In genomic region chr6:3346476-3346875, GRCh38 we compare ENCODE assay signal across 20 cellular contexts.
A peak's percentile ranks its signal among the peaks of the same experiment; 100 is the strongest.
DNase-seq lines count a peak whose midpoint lies in the region; ATAC-seq and TF ChIP-seq lines count a peak whose summit lies in the region.
"Had no signal": no experiment of that assay in that cellular context is flagged by ENCODE, and none has a peak within 500 bp of the region (broad histone marks: within the 10 kb centered on the region; RNA-seq: fewer than 3 reads in every experiment).

No MANE protein-coding gene starts in this region.

- no peak overlapping the region for H4K91ac ChIP-seq in trophoblast cell (ENCODE audit: low read depth, low read length)

- DNase-seq in left ventricle myocardium superior, result no peak
- DNase-seq in cardiac septum (ENCODE audit: low spot score), result no peak
- DNase-seq in left lung, result no peak
- DNase-seq in trophoblast cell, result no peak
- no peak for DNase-seq in HT-29 (ENCODE audit: low spot score)
- DNase-seq in retina, result no peak
- no peak for DNase-seq in NCI-H345 (lab: John Stamatoyannopoulos, UW)
- DNase-seq: CD4-positive, CD25-positive, alpha-beta regulatory T cell; COR-L47; DMS79; GOT3; HCEC 1CT; Kasumi-1; NCI-H1694 treated with DMSO at 0.1 percent for 48 hours; NCI-H2081 treated with DMSO at 0.1 percent for 48 hours; NCI-H2171 treated with DMSO at 0.1 percent for 48 hours; NCI-H446 treated with DMSO at 0.1 percent for 48 hours; NCI-H526 treated with DMSO at 0.1 percent for 48 hours; OCI-M1 had no signal

- H3K36me3 ChIP-seq in left lung, result no peaks in the 10 kb centered on the region
- H3K36me3 ChIP-seq in trophoblast cell (ENCODE audit: control insufficient read depth in 1 of 2, insufficient read depth in 2 of 2, low read length in 2 of 2), result peaks cover 0 to 4% of the 10 kb centered on the region in 2 experiments

- WGBS in trophoblast cell (ENCODE audit: extremely low coverage, insufficient coverage, insufficient read length), result no CpG with 5 or more reads among the region's 2 CpGs

- intact Hi-C loops in left ventricle myocardium superior (cut with micrococcal nuclease), result no loop called here
- intact Hi-C loops in cardiac septum (cut with DNase I), result no loop called here
- intact Hi-C loops in left lung (cut with DNase I), result no loop called here

- peak; percentile 27 for ATAC-seq in left ventricle myocardium superior
- ATAC-seq in left lung, result peak; percentile 14
- ATAC-seq: A549 had no signal

- H3K4me2 ChIP-seq in trophoblast cell (ENCODE audit: low read length), result no peak overlapping the region
- H3K4me2 ChIP-seq: A549 had no signal

- H3K79me2 ChIP-seq in trophoblast cell (ENCODE audit: control insufficient read depth, insufficient read depth, low read length, poor library complexity), result no peaks in the 10 kb centered on the region

- H3K9me3 ChIP-seq in left lung (no peaks in the 10 kb centered on the region), trophoblast cell (ENCODE audit: insufficient read depth, low read depth, low read length) (no peaks in the 10 kb centered on the region)
- H3K9me3 ChIP-seq: A549 had no signal

- no peak overlapping the region for H4K12ac ChIP-seq in trophoblast cell (ENCODE audit: low read depth, low read length)

- H2BK120ac ChIP-seq in trophoblast cell (ENCODE audit: insufficient read depth, low read length, poor library complexity), result no peak overlapping the region

- no peaks in the 10 kb centered on the region for H3K79me1 ChIP-seq in trophoblast cell (ENCODE audit: low read length)

- H2AFZ ChIP-seq in trophoblast cell (ENCODE audit: insufficient read depth, low read length, poor library complexity), result no peak overlapping the region

- no peak overlapping the region for H4K8ac ChIP-seq in trophoblast cell (ENCODE audit: low read depth, low read length)

- H2AK5ac ChIP-seq in trophoblast cell (ENCODE audit: low read length), result no peak overlapping the region

- no peak overlapping the region for H3K23ac ChIP-seq in trophoblast cell (ENCODE audit: low read length)

- H3K27ac ChIP-seq in left lung, result no peak overlapping the region
- H3K27ac ChIP-seq in trophoblast cell (ENCODE audit: low read depth, low read length), result no peak overlapping the region
- H3K27ac ChIP-seq: A549 had no signal

- H3K27me3 ChIP-seq in left lung (no peaks in the 10 kb centered on the region), trophoblast cell (ENCODE audit: insufficient read depth, low read length) (no peaks in the 10 kb centered on the region)

- H2BK12ac ChIP-seq in trophoblast cell (ENCODE audit: low read length), result no peak overlapping the region

- no peak overlapping the region for H3K4ac ChIP-seq in trophoblast cell (ENCODE audit: low read depth, low read length)

- TF ChIP-seq CTCF in left lung (IDR thresholded peaks at IDR 0.05), result no peak

- no peak overlapping the region for H3K14ac ChIP-seq in trophoblast cell (ENCODE audit: low read length)

- H3K9ac ChIP-seq in trophoblast cell (ENCODE audit: low read length), result no peak overlapping the region

- peak overlapping the region; percentile 26 for H3K18ac ChIP-seq in trophoblast cell (ENCODE audit: low read length)

- H3K4me1 ChIP-seq in left lung (peaks cover 7 to 9% of the 10 kb centered on the region in 2 donors), trophoblast cell (ENCODE audit: control insufficient read depth in 1 of 2, insufficient read depth in 2 of 2, low read length in 2 of 2) (peaks cover 5 to 12% of the 10 kb centered on the region in 2 experiments)

- no peak overlapping the region for H2BK5ac ChIP-seq in trophoblast cell (ENCODE audit: low read depth, low read length, poor library complexity)

- no peak overlapping the region for H3K4me3 ChIP-seq in left lung
- H3K4me3 ChIP-seq in trophoblast cell (ENCODE audit: low read depth, low read length), result no peak overlapping the region
- H3K4me3 ChIP-seq: A549 had no signal
